Comparison of ENCODE assay signal across 11 cellular contexts in the genomic region with DNA sequence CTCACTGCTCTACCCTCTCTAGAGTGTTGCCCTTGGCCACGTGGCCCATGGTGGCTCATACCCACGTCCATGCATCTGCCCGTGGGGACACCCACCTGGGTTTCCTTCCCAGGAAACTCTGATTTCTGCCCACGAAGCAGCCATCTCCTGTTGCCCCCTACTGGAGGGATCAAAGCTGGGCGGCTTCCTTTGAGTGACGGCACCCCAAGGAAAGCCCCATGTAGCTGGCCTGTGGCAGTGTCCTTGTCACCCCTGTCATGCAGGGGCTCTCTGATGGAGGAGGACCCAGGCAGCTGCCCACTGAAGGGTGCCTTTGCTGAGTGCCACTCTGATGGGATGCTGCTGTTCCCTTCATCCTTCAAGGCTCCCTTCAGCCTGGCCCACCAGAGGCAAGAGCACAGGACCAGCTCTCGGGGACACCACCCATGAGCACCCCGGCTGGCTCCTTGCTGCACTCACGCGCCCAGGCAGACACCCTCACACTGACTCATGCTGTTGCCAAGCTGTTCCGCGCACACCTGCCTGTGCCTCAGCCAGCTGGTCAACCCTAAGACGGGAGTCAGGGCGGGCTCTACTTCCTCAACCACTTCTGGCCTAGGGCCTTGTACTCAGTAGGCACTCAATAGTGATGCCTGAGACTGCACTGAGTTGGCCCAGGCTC.
DNase-seq lines count a peak whose midpoint lies in the region; ATAC-seq and TF ChIP-seq lines count a peak whose summit lies in the region.
"Had no signal": no experiment of that assay in that cellular context is flagged by ENCODE, and none has a peak within 500 bp of the region (broad histone marks: within the 10 kb centered on the region; RNA-seq: fewer than 3 reads in every experiment).

No MANE protein-coding gene starts in this region.

- no peaks in the 10 kb centered on the region for H3K36me3 Mint-ChIP-seq in activated naive CD8-positive, alpha-beta T cell treated with anti-CD3 and anti-CD28 coated beads, Interleukin-2, amount 50 U/mL, for 24 hours (ENCODE audit: low read depth)
- H3K36me3 Mint-ChIP-seq in activated naive CD8-positive, alpha-beta T cell treated with anti-CD3 and anti-CD28 coated beads for 36 hours, result no peaks in the 10 kb centered on the region
- no peaks in the 10 kb centered on the region for H3K36me3 Mint-ChIP-seq in activated naive CD4-positive, alpha-beta T cell treated with anti-CD3 and anti-CD28 coated beads, Interleukin-2, amount 10 ng/mL, durations not matched to agents 7 days and 5 days

- H3K9me3 Mint-ChIP-seq in activated naive CD8-positive, alpha-beta T cell treated with anti-CD3 and anti-CD28 coated beads, Interleukin-2, amount 50 U/mL, for 24 hours, result no peaks in the 10 kb centered on the region
- H3K9me3 Mint-ChIP-seq in activated naive CD8-positive, alpha-beta T cell treated with anti-CD3 and anti-CD28 coated beads for 36 hours, result peaks cover 1% of the 10 kb centered on the region
- no peaks in the 10 kb centered on the region for H3K9me3 Mint-ChIP-seq in activated naive CD4-positive, alpha-beta T cell treated with anti-CD3 and anti-CD28 coated beads, Interleukin-2, amount 10 ng/mL, durations not matched to agents 7 days and 5 days

- H3K4me1 ChIP-seq in thoracic aorta (ENCODE audit: control insufficient read depth in 1 of 2, low read depth in 2 of 2), result peaks cover 0 to 6% of the 10 kb centered on the region in 2 donors
- H3K4me1 ChIP-seq: BLaER1 had no signal

- TF ChIP-seq CTCF in RWPE1 (conservative IDR thresholded peaks at IDR 0.05; ENCODE audit: low read depth), result no peak; the same call in 1 of the 2 replicates
- TF ChIP-seq CTCF in fibroblast of villous mesenchyme (IDR thresholded peaks at IDR 0.05; ENCODE audit: insufficient read depth, low read depth, low read length), result peak; percentile 47
- TF ChIP-seq CTCF in thoracic aorta (IDR thresholded peaks at IDR 0.05), result peak; percentile 20
- no peak for TF ChIP-seq CTCF in coronary artery (IDR thresholded peaks at IDR 0.05)

- no peaks in the 10 kb centered on the region for H3K9me3 ChIP-seq in thoracic aorta
- H3K9me3 ChIP-seq: BLaER1 had no signal

- DNase-seq in activated naive CD8-positive, alpha-beta T cell treated with anti-CD3 and anti-CD28 coated beads, Interleukin-2, amount 50 U/mL, for 24 hours, result no peak
- no peak for DNase-seq in activated naive CD8-positive, alpha-beta T cell treated with anti-CD3 and anti-CD28 coated beads for 36 hours
- DNase-seq in RWPE1 (ENCODE audit: low spot score) (peak; percentile 9), fibroblast of villous mesenchyme (ENCODE audit: low read depth) (no peak), thoracic aorta (ENCODE audit: low spot score) (no peak), C1 segment of cervical spinal cord (lab: John Stamatoyannopoulos, UW) (no peak), coronary artery (ENCODE audit: low spot score) (no peak)
- DNase-seq in activated naive CD4-positive, alpha-beta T cell treated with anti-CD3 and anti-CD28 coated beads, Interleukin-2, amount 10 ng/mL, durations not matched to agents 7 days and 5 days, result no peak

- no peak overlapping the region for H3K27ac Mint-ChIP-seq in activated naive CD8-positive, alpha-beta T cell treated with anti-CD3 and anti-CD28 coated beads, Interleukin-2, amount 50 U/mL, for 24 hours
- H3K27ac Mint-ChIP-seq in activated naive CD8-positive, alpha-beta T cell treated with anti-CD3 and anti-CD28 coated beads for 36 hours, result no peak overlapping the region
- H3K27ac Mint-ChIP-seq in activated naive CD4-positive, alpha-beta T cell treated with anti-CD3 and anti-CD28 coated beads, Interleukin-2, amount 10 ng/mL, durations not matched to agents 7 days and 5 days, result no peak overlapping the region
- H3K27ac Mint-ChIP-seq: dendritic cell treated with granulocyte-macrophage colony-stimulating factor and Interleukin-4, amounts not matched to agents 40 ng/mL and 50 ng/mL, for 4 days had no signal

- no peak overlapping the region for H3K4me3 ChIP-seq in fibroblast of villous mesenchyme (ENCODE audit: low read depth, low read length)
- no peak overlapping the region for H3K4me3 ChIP-seq in thoracic aorta
- H3K4me3 ChIP-seq in coronary artery, result no peak overlapping the region
- H3K4me3 ChIP-seq: BLaER1, GM23248 had no signal

- H3K27me3 Mint-ChIP-seq in activated naive CD8-positive, alpha-beta T cell treated with anti-CD3 and anti-CD28 coated beads, Interleukin-2, amount 50 U/mL, for 24 hours, result peaks cover 2% of the 10 kb centered on the region
- H3K27me3 Mint-ChIP-seq in activated naive CD8-positive, alpha-beta T cell treated with anti-CD3 and anti-CD28 coated beads for 36 hours, result no peaks in the 10 kb centered on the region
- peaks cover 9% of the 10 kb centered on the region for H3K27me3 Mint-ChIP-seq in activated naive CD4-positive, alpha-beta T cell treated with anti-CD3 and anti-CD28 coated beads, Interleukin-2, amount 10 ng/mL, durations not matched to agents 7 days and 5 days
- H3K27me3 Mint-ChIP-seq: dendritic cell treated with granulocyte-macrophage colony-stimulating factor and Interleukin-4, amounts not matched to agents 40 ng/mL and 50 ng/mL, for 4 days had no signal

- CTCF ChIA-PET in RWPE1 (lab: Yijun Ruan, JAX), result interaction anchor here (0.7 to 0.8 kb wide), 3 partner anchors 44 to 811 kb away, joined by 3 to 4 read pairs (median 3); no protein-coding TSS in a partner anchor
- CTCF ChIA-PET in activated naive CD4-positive, alpha-beta T cell treated with anti-CD3 and anti-CD28 coated beads, Interleukin-2, amount 10 ng/mL, durations not matched to agents 7 days and 5 days (lab: Charles Lee), result interaction anchor here (1.1 kb wide), 1 partner anchor 165 kb away, joined by 4 read pairs; no protein-coding TSS in a partner anchor

- POLR2A ChIA-PET in RWPE1 (lab: Yijun Ruan, JAX; ENCODE audit: low non-redundant PET), result no interaction called here

- H3K36me3 ChIP-seq in thoracic aorta, result no peaks in the 10 kb centered on the region

- peak overlapping the region; percentile 43 for H3K27ac ChIP-seq in RWPE1
- H3K27ac ChIP-seq in thoracic aorta, result no peak overlapping the region
- H3K27ac ChIP-seq in coronary artery, result no peak overlapping the region
- H3K27ac ChIP-seq: BLaER1 had no signal

- H3K4me3 Mint-ChIP-seq in activated naive CD8-positive, alpha-beta T cell treated with anti-CD3 and anti-CD28 coated beads, Interleukin-2, amount 50 U/mL, for 24 hours, result no peak overlapping the region
- no peak overlapping the region for H3K4me3 Mint-ChIP-seq in activated naive CD8-positive, alpha-beta T cell treated with anti-CD3 and anti-CD28 coated beads for 36 hours
- H3K4me3 Mint-ChIP-seq in activated naive CD4-positive, alpha-beta T cell treated with anti-CD3 and anti-CD28 coated beads, Interleukin-2, amount 10 ng/mL, durations not matched to agents 7 days and 5 days, result no peak overlapping the region
- H3K4me3 Mint-ChIP-seq: dendritic cell treated with granulocyte-macrophage colony-stimulating factor and Interleukin-4, amounts not matched to agents 40 ng/mL and 50 ng/mL, for 4 days had no signal

- no peaks in the 10 kb centered on the region for H3K4me1 Mint-ChIP-seq in activated naive CD8-positive, alpha-beta T cell treated with anti-CD3 and anti-CD28 coated beads, Interleukin-2, amount 50 U/mL, for 24 hours
- H3K4me1 Mint-ChIP-seq in activated naive CD8-positive, alpha-beta T cell treated with anti-CD3 and anti-CD28 coated beads for 36 hours, result no peaks in the 10 kb centered on the region
- H3K4me1 Mint-ChIP-seq in activated naive CD4-positive, alpha-beta T cell treated with anti-CD3 and anti-CD28 coated beads, Interleukin-2, amount 10 ng/mL, durations not matched to agents 7 days and 5 days, result no peaks in the 10 kb centered on the region

- peak; percentile 17 for ATAC-seq in activated naive CD8-positive, alpha-beta T cell treated with anti-CD3 and anti-CD28 coated beads, Interleukin-2, amount 50 U/mL, for 24 hours
- ATAC-seq in thoracic aorta (ENCODE audit: insufficient number of reproducible peaks, low FRiP score, low read depth), result no peak

- H3K27me3 ChIP-seq in thoracic aorta (replicated peaks; ENCODE audit: insufficient read depth), result no peaks in the 10 kb centered on the region
- H3K27me3 ChIP-seq: BLaER1 had no signal

Comparison
In these comparisons a context has a peak if more than half of its experiments do, and no peak if none do; other contexts are left out.
1. CTCF ChIP-seq: peak in fibroblast of villous mesenchyme (single experiment) and thoracic aorta (single experiment); none in RWPE1 (single experiment) and coronary artery (single experiment).